38 cellular contexts compared by ENCODE assay signal in genomic region chr15:69433831-69434230, GRCh38.
"Had no signal": no experiment of that assay in that cellular context is flagged by ENCODE, and none has a peak within 500 bp of the region (broad histone marks: within the 10 kb centered on the region; RNA-seq: fewer than 3 reads in every experiment).

No MANE protein-coding gene starts in this region.

- H3K27me3 Mint-ChIP-seq: activated naive CD4-positive, alpha-beta T cell treated with anti-CD3 and anti-CD28 coated beads, Interleukin-2, amount 10 ng/mL, durations not matched to agents 7 days and 5 days; activated naive CD4-positive, alpha-beta T cell treated with anti-CD3 and anti-CD28 coated beads, Interleukin-2, amount 50 U/mL, for 24 hours; activated naive CD8-positive, alpha-beta T cell; activated naive CD8-positive, alpha-beta T cell treated with anti-CD3 and anti-CD28 coated beads for 36 hours; activated naive CD8-positive, alpha-beta T cell treated with anti-CD3 and anti-CD28 coated beads, Interleukin-2, amount 10 ng/mL, durations not matched to agents 7 days and 5 days; activated naive CD8-positive, alpha-beta T cell treated with anti-CD3 and anti-CD28 coated beads, Interleukin-2, amount 50 U/mL, for 24 hours; activated T-cell treated with anti-CD3 and anti-CD28 coated beads, Interleukin-2, amount 50 U/mL, for 24 hours; activated T-helper 17 cell treated with anti-CD3 and anti-CD28 coated beads, Interleukin-2, amount 50 U/mL, for 72 hours; brain; central memory CD8-positive, alpha-beta T cell had no signal

- H3K9me3 ChIP-seq: adrenal gland, ascending aorta, body of pancreas, breast epithelium had no signal

- H3K27me3 ChIP-seq: adrenal gland, ascending aorta, body of pancreas, brain microvascular endothelial cell, breast epithelium, cardiac muscle cell had no signal

- H3K4me1 ChIP-seq: adrenal gland, ascending aorta, breast epithelium had no signal

- H3K4me3 Mint-ChIP-seq: activated naive CD4-positive, alpha-beta T cell treated with anti-CD3 and anti-CD28 coated beads for 36 hours; activated naive CD4-positive, alpha-beta T cell treated with anti-CD3 and anti-CD28 coated beads, Interleukin-2, amount 10 ng/mL, durations not matched to agents 7 days and 5 days; activated naive CD4-positive, alpha-beta T cell treated with anti-CD3 and anti-CD28 coated beads, Interleukin-2, amount 50 U/mL, for 24 hours; activated naive CD8-positive, alpha-beta T cell; activated naive CD8-positive, alpha-beta T cell treated with anti-CD3 and anti-CD28 coated beads for 36 hours; activated naive CD8-positive, alpha-beta T cell treated with anti-CD3 and anti-CD28 coated beads, Interleukin-2, amount 10 ng/mL, durations not matched to agents 7 days and 5 days; activated naive CD8-positive, alpha-beta T cell treated with anti-CD3 and anti-CD28 coated beads, Interleukin-2, amount 50 U/mL, for 24 hours; activated T-cell treated with anti-CD3 and anti-CD28 coated beads, Interleukin-2, amount 50 U/mL, for 24 hours; activated T-cell treated with anti-CD3 and anti-CD28 coated beads, Interleukin-2, amount 50 U/mL, for 4 hours; activated T-cell treated with anti-CD3 and anti-CD28 coated beads, Interleukin-2, amount 50 U/mL, for 72 hours; activated T-helper 1 cell treated with anti-CD3 and anti-CD28 coated beads, Interleukin-12 subunit alpha, Interleukin-12 subunit beta, Interleukin-2, Interleukin-4 antibody, amounts not matched to agents 30 ng/mL and 10 ng/mL and 1 ng/mL, durations not matched to agents 14 hours and 24 hours and 36 hours; activated T-helper 17 cell treated with anti-CD3 and anti-CD28 coated beads, Interleukin-2, amount 50 U/mL, for 72 hours; brain; central memory CD8-positive, alpha-beta T cell had no signal

- H3K9me3 Mint-ChIP-seq: activated naive CD4-positive, alpha-beta T cell treated with anti-CD3 and anti-CD28 coated beads for 36 hours; activated naive CD4-positive, alpha-beta T cell treated with anti-CD3 and anti-CD28 coated beads, Interleukin-2, amount 10 ng/mL, durations not matched to agents 7 days and 5 days; activated naive CD4-positive, alpha-beta T cell treated with anti-CD3 and anti-CD28 coated beads, Interleukin-2, amount 50 U/mL, for 24 hours; activated naive CD4-positive, alpha-beta T cell treated with anti-CD3 and anti-CD28 coated beads, Interleukin-2, amount 50 U/mL, for 72 hours; activated naive CD8-positive, alpha-beta T cell treated with anti-CD3 and anti-CD28 coated beads for 36 hours; activated naive CD8-positive, alpha-beta T cell treated with anti-CD3 and anti-CD28 coated beads, Interleukin-2, amount 10 ng/mL, durations not matched to agents 7 days and 5 days; activated naive CD8-positive, alpha-beta T cell treated with anti-CD3 and anti-CD28 coated beads, Interleukin-2, amount 50 U/mL, for 24 hours; activated T-cell treated with anti-CD3 and anti-CD28 coated beads, Interleukin-2, amount 50 U/mL, for 24 hours; activated T-cell treated with anti-CD3 and anti-CD28 coated beads, Interleukin-2, amount 50 U/mL, for 4 hours; activated T-cell treated with anti-CD3 and anti-CD28 coated beads, Interleukin-2, amount 50 U/mL, for 72 hours; activated T-helper 1 cell treated with anti-CD3 and anti-CD28 coated beads, Interleukin-12 subunit alpha, Interleukin-12 subunit beta, Interleukin-2, Interleukin-4 antibody, amounts not matched to agents 30 ng/mL and 10 ng/mL and 1 ng/mL, durations not matched to agents 14 hours and 24 hours and 36 hours; activated T-helper 17 cell treated with anti-CD3 and anti-CD28 coated beads, Interleukin-2, amount 50 U/mL, for 72 hours; activated T-helper 2 cell treated with anti-CD3 and anti-CD28 coated beads, Interferon-gamma antibody, Interleukin-2, Interleukin-4, amounts not matched to agents 10 μg/mL and 5 μg/mL and 100 μg/mL, durations not matched to agents 14 hours and 24 hours and 36 hours; brain; central memory CD8-positive, alpha-beta T cell had no signal

- H3K4me3 ChIP-seq: adrenal gland, ascending aorta, body of pancreas, breast epithelium, cardiac muscle cell had no signal

- DNase-seq: activated effector memory CD4-positive, alpha-beta T cell treated with anti-CD3 and anti-CD28 coated beads, Interleukin-2, amount 50 U/mL, for 16 hours; activated effector memory CD4-positive, alpha-beta T cell treated with Interleukin-2 at 50 U/mL for 16 hours; activated gamma-delta T cell; activated gamma-delta T cell treated with Interleukin-2 at 50 U/mL for 16 hours; activated naive CD4-positive, alpha-beta T cell; activated naive CD4-positive, alpha-beta T cell treated with anti-CD3 and anti-CD28 coated beads for 36 hours; activated naive CD4-positive, alpha-beta T cell treated with anti-CD3 and anti-CD28 coated beads, Interleukin-2, amount 10 ng/mL, durations not matched to agents 7 days and 5 days; activated naive CD4-positive, alpha-beta T cell treated with anti-CD3 and anti-CD28 coated beads, Interleukin-2, amount 50 U/mL, for 16 hours; activated naive CD4-positive, alpha-beta T cell treated with Interleukin-2 at 50 U/mL for 16 hours; activated naive CD8-positive, alpha-beta T cell treated with anti-CD3 and anti-CD28 coated beads for 36 hours; activated naive CD8-positive, alpha-beta T cell treated with anti-CD3 and anti-CD28 coated beads, Interleukin-2, amount 10 ng/mL, durations not matched to agents 7 days and 5 days; activated naive CD8-positive, alpha-beta T cell treated with anti-CD3 and anti-CD28 coated beads, Interleukin-2, amount 50 U/mL, for 24 hours; activated T-cell treated with anti-CD3 and anti-CD28 coated beads, Interleukin-2, amount 50 U/mL, for 1 hour; activated T-cell treated with anti-CD3 and anti-CD28 coated beads, Interleukin-2, amount 50 U/mL, for 24 hours; activated T-cell treated with anti-CD3 and anti-CD28 coated beads, Interleukin-2, amount 50 U/mL, for 4 hours; activated T-cell treated with anti-CD3 and anti-CD28 coated beads, Interleukin-2, amount 50 U/mL, for 48 hours; activated T-cell treated with anti-CD3 and anti-CD28 coated beads, Interleukin-2, amount 50 U/mL, for 72 hours; adrenal gland; amniotic stem cell; amygdala; anterior cingulate cortex; aorta; body of pancreas; brain microvascular endothelial cell; caudate nucleus; central memory CD4-positive, alpha-beta T cell; cerebellar nuclear complex had no signal

- H3K36me3 Mint-ChIP-seq: activated naive CD4-positive, alpha-beta T cell treated with anti-CD3 and anti-CD28 coated beads, Interleukin-2, amount 50 U/mL, for 24 hours; activated naive CD8-positive, alpha-beta T cell had no signal

- H3K4me1 Mint-ChIP-seq: activated naive CD4-positive, alpha-beta T cell treated with anti-CD3 and anti-CD28 coated beads, Interleukin-2, amount 10 ng/mL, durations not matched to agents 7 days and 5 days; activated naive CD4-positive, alpha-beta T cell treated with anti-CD3 and anti-CD28 coated beads, Interleukin-2, amount 50 U/mL, for 24 hours; activated naive CD8-positive, alpha-beta T cell treated with anti-CD3 and anti-CD28 coated beads for 36 hours; activated naive CD8-positive, alpha-beta T cell treated with anti-CD3 and anti-CD28 coated beads, Interleukin-2, amount 50 U/mL, for 24 hours; activated T-helper 17 cell treated with anti-CD3 and anti-CD28 coated beads, Interleukin-2, amount 50 U/mL, for 72 hours; brain; central memory CD8-positive, alpha-beta T cell had no signal

- ATAC-seq: activated naive CD4-positive, alpha-beta T cell treated with anti-CD3 and anti-CD28 coated beads, Interleukin-2, amount 50 U/mL, for 72 hours; activated naive CD8-positive, alpha-beta T cell treated with anti-CD3 and anti-CD28 coated beads, Interleukin-2, amount 50 U/mL, for 24 hours; activated T-cell treated with anti-CD3 and anti-CD28 coated beads, Interleukin-2, amount 50 U/mL, for 4 hours; activated T-cell treated with anti-CD3 and anti-CD28 coated beads, Interleukin-2, amount 50 U/mL, for 72 hours; activated T-helper 17 cell treated with anti-CD3 and anti-CD28 coated beads, Interleukin-2, amount 50 U/mL, for 72 hours; body of pancreas had no signal

- H3K27ac ChIP-seq: adrenal gland, ascending aorta, body of pancreas, brain microvascular endothelial cell, breast epithelium, cardiac muscle cell had no signal

- H3K36me3 ChIP-seq: adrenal gland, brain microvascular endothelial cell, breast epithelium had no signal

- H3K27ac Mint-ChIP-seq: activated naive CD4-positive, alpha-beta T cell treated with anti-CD3 and anti-CD28 coated beads for 36 hours; activated naive CD4-positive, alpha-beta T cell treated with anti-CD3 and anti-CD28 coated beads, Interleukin-2, amount 10 ng/mL, durations not matched to agents 7 days and 5 days; activated naive CD4-positive, alpha-beta T cell treated with anti-CD3 and anti-CD28 coated beads, Interleukin-2, amount 50 U/mL, for 24 hours; activated naive CD8-positive, alpha-beta T cell; activated naive CD8-positive, alpha-beta T cell treated with anti-CD3 and anti-CD28 coated beads for 36 hours; activated naive CD8-positive, alpha-beta T cell treated with anti-CD3 and anti-CD28 coated beads, Interleukin-2, amount 10 ng/mL, durations not matched to agents 7 days and 5 days; activated naive CD8-positive, alpha-beta T cell treated with anti-CD3 and anti-CD28 coated beads, Interleukin-2, amount 50 U/mL, for 24 hours; activated T-cell treated with anti-CD3 and anti-CD28 coated beads, Interleukin-2, amount 50 U/mL, for 24 hours; activated T-cell treated with anti-CD3 and anti-CD28 coated beads, Interleukin-2, amount 50 U/mL, for 72 hours; activated T-helper 1 cell treated with anti-CD3 and anti-CD28 coated beads, Interleukin-12 subunit alpha, Interleukin-12 subunit beta, Interleukin-2, Interleukin-4 antibody, amounts not matched to agents 30 ng/mL and 10 ng/mL and 1 ng/mL, durations not matched to agents 14 hours and 24 hours and 36 hours; activated T-helper 17 cell treated with anti-CD3 and anti-CD28 coated beads, Interleukin-2, amount 50 U/mL, for 72 hours; activated T-helper 2 cell treated with anti-CD3 and anti-CD28 coated beads, Interferon-gamma antibody, Interleukin-2, Interleukin-4, amounts not matched to agents 10 μg/mL and 5 μg/mL and 100 μg/mL, durations not matched to agents 14 hours and 24 hours and 36 hours; brain had no signal
